8 cellular contexts compared by ENCODE assay signal in genomic region chr1:207823880-207824566, GRCh38.
A peak's percentile ranks its signal among the peaks of the same experiment; 100 is the strongest.
DNase-seq lines count a peak whose midpoint lies in the region; TF ChIP-seq lines count a peak whose summit lies in the region.

No MANE protein-coding gene starts in this region.

- peak overlapping the region; percentile 72 for H3K9ac ChIP-seq in muscle layer of colon (ENCODE audit: low read length)

- H3K27ac ChIP-seq in HEK293 (ENCODE audit: extremely low read depth, low read depth, low read length) (no peak overlapping the region), muscle layer of colon (ENCODE audit: low read depth, low read length) (peak overlapping the region; percentile 100)

- CTCF ChIA-PET in HEK293 (lab: Yijun Ruan, JAX) = interaction anchor here (0.7 to 1.8 kb wide), 4 partner anchors 12 to 139 kb away, joined by 3 to 6 read pairs (median 5); no protein-coding TSS in a partner anchor

- DNase-seq in GM03348 (ENCODE audit: low spot score) (peak; percentile 91), NOMO-1 treated with DMSO at 0.1 percent for 48 hours (lab: John Stamatoyannopoulos, UW; ENCODE audit: unreplicated experiment) (peak; percentile 87), epithelial cell of proximal tubule (ENCODE audit: low read depth) (peak; percentile 95), HuH-7.5 (ENCODE audit: low spot score) (no peak)
- peak; percentile 74 for DNase-seq in activated T-cell treated with anti-CD3 and anti-CD28 coated beads, Interleukin-2, amount 50 U/mL, for 1 hour
- peak; percentile 47 to 55 for DNase-seq in stimulated activated CD8-positive, alpha-beta memory T cell treated with anti-CD3 and anti-CD28 coated beads, Interleukin-7, amount 100 ng/mL, for 4 hours (ENCODE audit: low read depth in 2 of 2)

- no peak overlapping the region for H3K4me3 ChIP-seq in HEK293 (ENCODE audit: low read depth, low read length)
- peak overlapping the region; percentile 85 for H3K4me3 ChIP-seq in epithelial cell of proximal tubule (ENCODE audit: low read depth, low read length)
- H3K4me3 ChIP-seq in muscle layer of colon (ENCODE audit: low read depth in 1 of 2, low read length in 2 of 2) = peak overlapping the region; percentile 90 to 98

- no peaks in the 10 kb centered on the region for H3K27me3 ChIP-seq in muscle layer of colon (ENCODE audit: control insufficient read depth in 1 of 2, insufficient read depth in 2 of 2, low read length in 2 of 2)

- TF ChIP-seq CTCF in HEK293 (tag by site-specific recombination; IDR thresholded peaks at IDR 0.05) = peak; percentile 94
- TF ChIP-seq CTCF in epithelial cell of proximal tubule (conservative IDR thresholded peaks at IDR 0.05; ENCODE audit: low read depth, low read length) = peak; percentile 61

- POLR2A ChIA-PET in HEK293 (lab: Yijun Ruan, JAX) = interaction anchor here (0.6 kb wide), 1 partner anchor 39 kb away, joined by 3 read pairs; no protein-coding TSS in a partner anchor

- H3K36me3 ChIP-seq in HEK293 (ENCODE audit: control insufficient read depth in 2 of 2, insufficient read depth in 1 of 2, low read length in 2 of 2) (peaks cover 0 to 9% of the 10 kb centered on the region in 2 experiments; a peak in 1 of 3 replicates), muscle layer of colon (ENCODE audit: insufficient read depth, low read length) (peaks cover 7% of the 10 kb centered on the region)

- no peaks in the 10 kb centered on the region for H3K9me3 ChIP-seq in HEK293 (ENCODE audit: control insufficient read depth, insufficient read depth, low read depth, low read length)
- H3K9me3 ChIP-seq in muscle layer of colon (ENCODE audit: low read length) = no peaks in the 10 kb centered on the region

- H3K4me1 ChIP-seq in HEK293 (ENCODE audit: control insufficient read depth, insufficient read depth, low read length) (no peaks in the 10 kb centered on the region; the same call in 1 of the 2 replicates), muscle layer of colon (ENCODE audit: insufficient read depth, low read length) (peaks cover 66% of the 10 kb centered on the region)

TF ChIP-seq in HEK293, 187 proteins besides CTCF, POLR2A, EP300 and RAD21 (continues in another document):
- TF ChIP-seq ZNF341 (tag by site-specific recombination; IDR thresholded peaks at IDR 0.05; ENCODE audit: low read depth) = no peak
- TF ChIP-seq SALL2 (tag by site-specific recombination; IDR thresholded peaks at IDR 0.05; ENCODE audit: borderline replicate concordance) = no peak
- 0 out of 2 replicates have a peak, but pooled peaks have one; percentile 37 for TF ChIP-seq ZNF266 (tag by site-specific recombination; IDR thresholded peaks at IDR 0.05; ENCODE audit: low read depth)
- no peak for TF ChIP-seq ZNF621 (tag by site-specific recombination; IDR thresholded peaks at IDR 0.05)
- no peak for TF ChIP-seq ZNF155 (tag by site-specific recombination; IDR thresholded peaks at IDR 0.05)
- no peak for TF ChIP-seq ZNF184 (tag by site-specific recombination; IDR thresholded peaks at IDR 0.05)
- no peak for TF ChIP-seq ZSCAN5A (tag by site-specific recombination; IDR thresholded peaks at IDR 0.05)
- no peak for TF ChIP-seq ZNF571 (tag by site-specific recombination; IDR thresholded peaks at IDR 0.05)
- no peak for TF ChIP-seq ZBTB1 (tag by site-specific recombination; IDR thresholded peaks at IDR 0.05)
- TF ChIP-seq ZXDB (tag by site-specific recombination; IDR thresholded peaks at IDR 0.05) = peak; percentile 68
- no peak for TF ChIP-seq HIC1 (tag by site-specific recombination; IDR thresholded peaks at IDR 0.05)
- no peak for TF ChIP-seq KLF17 (tag by site-specific recombination; IDR thresholded peaks at IDR 0.05)
- no peak for TF ChIP-seq ZNF221 (tag by site-specific recombination; IDR thresholded peaks at IDR 0.05; ENCODE audit: borderline replicate concordance)
- TF ChIP-seq ZNF112 (tag by site-specific recombination; IDR thresholded peaks at IDR 0.05) = no peak
- no peak for TF ChIP-seq ZNF19 (tag by site-specific recombination; IDR thresholded peaks at IDR 0.05; ENCODE audit: low read depth)
- TF ChIP-seq ZNF645 (tag by site-specific recombination; IDR thresholded peaks at IDR 0.05) = no peak
- peak; percentile 37; the same call in 1 of the 2 replicates for TF ChIP-seq ZNF843 (tag by site-specific recombination; IDR thresholded peaks at IDR 0.05)
- TF ChIP-seq ZFHX2 (tag by site-specific recombination; conservative IDR thresholded peaks at IDR 0.05) = no peak
- TF ChIP-seq PRDM10 (tag by site-specific recombination; IDR thresholded peaks at IDR 0.05) = peak; percentile 28; the same call in 1 of the 2 replicates
